ENCODE assay signal across 8 cellular contexts in the genomic region with DNA sequence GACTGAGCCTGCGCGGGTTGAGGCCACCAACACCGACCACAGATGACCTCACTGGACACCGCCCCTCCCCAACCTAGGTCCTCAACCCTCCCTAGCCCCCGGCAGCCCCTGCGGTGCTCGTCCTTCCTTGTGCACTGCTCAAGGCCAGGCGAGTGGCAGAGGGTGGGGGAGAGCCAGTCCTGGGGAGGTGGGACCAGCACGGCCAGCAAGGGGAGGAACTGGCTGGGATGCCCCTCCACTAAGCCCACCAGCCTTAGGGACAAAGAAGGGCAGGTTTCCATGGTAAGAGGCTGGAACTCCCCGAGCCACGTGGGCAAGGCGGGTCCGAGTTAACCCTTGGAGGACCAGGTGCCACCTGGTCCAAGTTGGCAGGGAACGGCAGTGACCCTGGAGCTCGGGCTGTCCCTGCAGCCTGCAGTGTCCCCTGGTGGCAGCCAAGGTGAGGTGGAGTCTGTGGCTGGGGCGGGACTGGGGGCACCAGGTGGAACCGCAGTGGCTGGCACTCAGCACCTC. TPM values are rescaled to one million over a fixed set of nuclear protein-coding genes. Genes with fewer than 3 reads are reported as not detected.
DNase-seq lines count a peak whose midpoint lies in the region; ATAC-seq and TF ChIP-seq lines count a peak whose summit lies in the region.

No MANE protein-coding gene starts in this region.

- H3K27ac Mint-ChIP-seq in glutamatergic neuron (ENCODE audit: unreplicated experiment), result peak overlapping the region; percentile 90
- no peak overlapping the region for H3K27ac Mint-ChIP-seq in stimulated activated effector memory CD8-positive, alpha-beta T cell treated with anti-CD3 and anti-CD28 coated beads, Interleukin-12 subunit alpha, Interleukin-12 subunit beta, amount 100 ng/mL, for 72 hours

- DNase-seq in ELF-1 (ENCODE audit: low read depth, low spot score) (peak; percentile 70), LNCaP clone FGC (ENCODE audit: low read depth) (no peak), activated T-cell treated with anti-CD3 and anti-CD28 coated beads for 4 hours (peak; percentile 29), glutamatergic neuron (peak; percentile 62), epidermal melanocyte (ENCODE audit: insufficient read length, low spot score) (no peak), NK-92 (lab: John Stamatoyannopoulos, UW; ENCODE audit: unreplicated experiment) (no peak)
- no peak for DNase-seq in stimulated activated effector memory CD8-positive, alpha-beta T cell treated with anti-CD3 and anti-CD28 coated beads, Interleukin-12 subunit alpha, Interleukin-12 subunit beta, amount 100 ng/mL, for 72 hours (ENCODE audit: low spot score in 2 of 2)

- peaks cover 7% of the 10 kb centered on the region for H3K27me3 Mint-ChIP-seq in glutamatergic neuron (ENCODE audit: unreplicated experiment)

- no peaks in the 10 kb centered on the region for H3K36me3 Mint-ChIP-seq in glutamatergic neuron (ENCODE audit: unreplicated experiment)
- H3K36me3 Mint-ChIP-seq in stimulated activated effector memory CD8-positive, alpha-beta T cell treated with anti-CD3 and anti-CD28 coated beads, Interleukin-12 subunit alpha, Interleukin-12 subunit beta, amount 100 ng/mL, for 72 hours, result peaks cover 34% of the 10 kb centered on the region

- peaks cover 5% of the 10 kb centered on the region for H3K4me1 Mint-ChIP-seq in glutamatergic neuron (ENCODE audit: low read depth, unreplicated experiment)
- H3K4me1 Mint-ChIP-seq in stimulated activated effector memory CD8-positive, alpha-beta T cell treated with anti-CD3 and anti-CD28 coated beads, Interleukin-12 subunit alpha, Interleukin-12 subunit beta, amount 100 ng/mL, for 72 hours, result peaks cover 11% of the 10 kb centered on the region

- peaks cover 10% of the 10 kb centered on the region for H3K9me3 Mint-ChIP-seq in glutamatergic neuron (ENCODE audit: unreplicated experiment)
- H3K9me3 Mint-ChIP-seq in stimulated activated effector memory CD8-positive, alpha-beta T cell treated with anti-CD3 and anti-CD28 coated beads, Interleukin-12 subunit alpha, Interleukin-12 subunit beta, amount 100 ng/mL, for 72 hours, result no peaks in the 10 kb centered on the region

- no peak overlapping the region for H3K4me3 Mint-ChIP-seq in glutamatergic neuron (ENCODE audit: unreplicated experiment)
- H3K4me3 Mint-ChIP-seq in stimulated activated effector memory CD8-positive, alpha-beta T cell treated with anti-CD3 and anti-CD28 coated beads, Interleukin-12 subunit alpha, Interleukin-12 subunit beta, amount 100 ng/mL, for 72 hours, result no peak overlapping the region

- peak; percentile 53 for ATAC-seq in stimulated activated effector memory CD8-positive, alpha-beta T cell treated with anti-CD3 and anti-CD28 coated beads, Interleukin-12 subunit alpha, Interleukin-12 subunit beta, amount 100 ng/mL, for 72 hours
- no peak for ATAC-seq in GM21381 (IDR thresholded peaks at IDR 0.05; ENCODE audit: unreplicated experiment)

- peak; percentile 46 for TF ChIP-seq CTCF in LNCaP clone FGC (IDR thresholded peaks at IDR 0.05; ENCODE audit: control insufficient read depth, extremely low read depth, insufficient read depth)
- peak; percentile 73 for TF ChIP-seq CTCF in glutamatergic neuron (IDR thresholded peaks at IDR 0.05; ENCODE audit: partially characterized antibody, unreplicated experiment)

- no peak overlapping the region for H3K4me3 ChIP-seq in LNCaP clone FGC (ENCODE audit: low read depth, low read length)

RNA-seq across cellular contexts. Expression of gene FSCN2, which starts 9.2 kb away (rescaled TPM):
- total RNA-seq in glutamatergic neuron (ENCODE audit: unreplicated experiment), result 6.1 TPM

RNA-seq across cellular contexts. Expression of gene FAAP100, which starts 14.8 kb away (rescaled TPM):
- 56.5 TPM for total RNA-seq in glutamatergic neuron (ENCODE audit: unreplicated experiment)

RNA-seq across cellular contexts. Expression of gene ACTG1, which starts 24.8 kb away (rescaled TPM):
- total RNA-seq in glutamatergic neuron (ENCODE audit: unreplicated experiment), result 5,342 TPM

Comparison
In these comparisons a context has a peak if more than half of its experiments do, and no peak if none do; other contexts are left out.
1. DNase-seq: peak in ELF-1 (single experiment), activated T-cell treated with anti-CD3 and anti-CD28 coated beads for 4 hours (single experiment) and glutamatergic neuron (single experiment); none in LNCaP clone FGC (single experiment), stimulated activated effector memory CD8-positive, alpha-beta T cell treated with anti-CD3 and anti-CD28 coated beads, Interleukin-12 subunit alpha, Interleukin-12 subunit beta, amount 100 ng/mL, for 72 hours (0 of 2), epidermal melanocyte (single experiment) and NK-92 (single experiment).